15 cellular contexts compared by ENCODE assay signal in genomic region chr14:98137626-98138025, GRCh38.
A peak's percentile ranks its signal among the peaks of the same experiment; 100 is the strongest.
DNase-seq lines count a peak whose midpoint lies in the region; ATAC-seq and TF ChIP-seq lines count a peak whose summit lies in the region.
"Had no signal": no experiment of that assay in that cellular context is flagged by ENCODE, and none has a peak within 500 bp of the region (broad histone marks: within the 10 kb centered on the region; RNA-seq: fewer than 3 reads in every experiment).

No MANE protein-coding gene starts in this region.

- intact Hi-C loops in natural killer cell (cut with micrococcal nuclease) = loop anchor here (1.0 kb wide), 2 partner anchors 1129 to 1278 kb away; no protein-coding TSS in a partner anchor

- H4K8ac ChIP-seq in mesenchymal stem cell (ENCODE audit: low read length) = no peak overlapping the region

- no peaks in the 10 kb centered on the region for H3K27me3 Mint-ChIP-seq in activated naive CD8-positive, alpha-beta T cell treated with anti-CD3 and anti-CD28 coated beads for 36 hours
- peaks cover 0 to 9% of the 10 kb centered on the region in 2 donors for H3K27me3 Mint-ChIP-seq in natural killer cell (ENCODE audit: low read depth in 2 of 2)

- no peak overlapping the region for H4K91ac ChIP-seq in mesenchymal stem cell (ENCODE audit: low read length)

- no peaks in the 10 kb centered on the region for H3K36me3 Mint-ChIP-seq in activated naive CD8-positive, alpha-beta T cell treated with anti-CD3 and anti-CD28 coated beads for 36 hours
- H3K36me3 Mint-ChIP-seq in natural killer cell = no peaks in the 10 kb centered on the region
- H3K36me3 Mint-ChIP-seq: naive B cell had no signal

- H3K23ac ChIP-seq in mesenchymal stem cell (ENCODE audit: low read length in 2 of 2) = no peak overlapping the region

- no peak overlapping the region for H3K9ac ChIP-seq in mesenchymal stem cell (ENCODE audit: low read length)

- no peaks in the 10 kb centered on the region for H3K27me3 ChIP-seq in mesenchymal stem cell (ENCODE audit: control insufficient read depth in 1 of 2, insufficient read depth in 1 of 2, low read length in 2 of 2)
- H3K27me3 ChIP-seq: upper lobe of left lung had no signal

- TF ChIP-seq CTCF in natural killer cell (IDR thresholded peaks at IDR 0.05) = no peak

- no peak overlapping the region for H2AK5ac ChIP-seq in mesenchymal stem cell (ENCODE audit: low read length, severe bottlenecking)

- 0% methylated on average over 1 of the region's 7 CpGs for WGBS in mesenchymal stem cell

- no peak overlapping the region for H3K4me3 ChIP-seq in mesenchymal stem cell (ENCODE audit: insufficient read depth in 1 of 2, low read depth in 1 of 2, low read length in 2 of 2)
- H3K4me3 ChIP-seq: A549, skin epidermis, upper lobe of left lung had no signal

- no peak overlapping the region for H2BK15ac ChIP-seq in mesenchymal stem cell (ENCODE audit: low read depth, poor library complexity, severe bottlenecking)

- H3K4me1 Mint-ChIP-seq in activated naive CD8-positive, alpha-beta T cell treated with anti-CD3 and anti-CD28 coated beads for 36 hours = peaks cover 82% of the 10 kb centered on the region
- H3K4me1 Mint-ChIP-seq in natural killer cell = peaks cover 25 to 34% of the 10 kb centered on the region in 2 donors
- H3K4me1 Mint-ChIP-seq: naive B cell had no signal

- no peak overlapping the region for H2BK12ac ChIP-seq in mesenchymal stem cell (ENCODE audit: low read length in 2 of 2)

- H3K4me1 ChIP-seq in mesenchymal stem cell (ENCODE audit: control insufficient read depth, insufficient read depth, low read depth, low read length) = no peaks in the 10 kb centered on the region
- H3K4me1 ChIP-seq: A549, upper lobe of left lung had no signal

- no peaks in the 10 kb centered on the region for H3K36me3 ChIP-seq in mesenchymal stem cell (ENCODE audit: control insufficient read depth in 1 of 2, insufficient read depth in 2 of 2, low read depth in 1 of 2, low read length in 2 of 2)
- H3K36me3 ChIP-seq: upper lobe of left lung had no signal

- no peaks in the 10 kb centered on the region for H3K9me3 ChIP-seq in mesenchymal stem cell (ENCODE audit: control insufficient read depth, low read length)
- H3K9me3 ChIP-seq: A549, upper lobe of left lung had no signal

- ATAC-seq in natural killer cell (no peak), HG03460 (IDR thresholded peaks at IDR 0.05; ENCODE audit: unreplicated experiment) (no peak)
- ATAC-seq: A549 had no signal

- H3K79me1 ChIP-seq in mesenchymal stem cell (replicated peaks; ENCODE audit: low read length, poor library complexity, severe bottlenecking) = no peaks in the 10 kb centered on the region

- no peak overlapping the region for H3K14ac ChIP-seq in mesenchymal stem cell (ENCODE audit: low read length in 2 of 2)

- DNase-seq in NCI-H2081 (lab: John Stamatoyannopoulos, UW) (peak; percentile 6 to 48), NCI-H2081 treated with DMSO at 0.1 percent for 48 hours (lab: John Stamatoyannopoulos, UW) (no peak), NCI-H1105 treated with DMSO at 0.1 percent for 48 hours (lab: John Stamatoyannopoulos, UW) (peak; percentile 97), natural killer cell (no peak), NCI-H2029 (lab: John Stamatoyannopoulos, UW) (no peak), mesenchymal stem cell (no peak)
- no peak for DNase-seq in activated naive CD8-positive, alpha-beta T cell treated with anti-CD3 and anti-CD28 coated beads for 36 hours
- DNase-seq: HFFc6, IMR-90, naive B cell, RPMI8226, upper lobe of left lung had no signal

- H3K9me3 Mint-ChIP-seq in activated naive CD8-positive, alpha-beta T cell treated with anti-CD3 and anti-CD28 coated beads for 36 hours = no peaks in the 10 kb centered on the region
- H3K9me3 Mint-ChIP-seq in natural killer cell = no peaks in the 10 kb centered on the region

- no peak overlapping the region for H3K27ac ChIP-seq in mesenchymal stem cell (ENCODE audit: low read length, poor library complexity, severe bottlenecking)
- H3K27ac ChIP-seq: A549, upper lobe of left lung had no signal

- H3K4me2 ChIP-seq in mesenchymal stem cell (ENCODE audit: low read length, poor library complexity, severe bottlenecking) = no peak overlapping the region
- H3K4me2 ChIP-seq: A549 had no signal

- no peak overlapping the region for H2BK5ac ChIP-seq in mesenchymal stem cell (ENCODE audit: low read depth, low read length, poor library complexity, severe bottlenecking)

- no peak overlapping the region for H2AFZ ChIP-seq in mesenchymal stem cell (ENCODE audit: low read depth, low read length)

- H3K4ac ChIP-seq in mesenchymal stem cell (ENCODE audit: low read depth in 1 of 2, low read length in 2 of 2) = no peak overlapping the region

- H3K27ac Mint-ChIP-seq in activated naive CD8-positive, alpha-beta T cell treated with anti-CD3 and anti-CD28 coated beads for 36 hours = peak overlapping the region; percentile 98
- no peak overlapping the region for H3K27ac Mint-ChIP-seq in natural killer cell
- H3K27ac Mint-ChIP-seq: HFFc6 had no signal

- H3K4me3 Mint-ChIP-seq in activated naive CD8-positive, alpha-beta T cell treated with anti-CD3 and anti-CD28 coated beads for 36 hours = peak overlapping the region; percentile 85
- peak overlapping the region; percentile 28 for H3K4me3 Mint-ChIP-seq in natural killer cell
- H3K4me3 Mint-ChIP-seq: HFFc6, naive B cell had no signal

- H2BK120ac ChIP-seq in mesenchymal stem cell (ENCODE audit: low read depth, low read length) = no peak overlapping the region

- H3K18ac ChIP-seq in mesenchymal stem cell (ENCODE audit: low read depth in 1 of 2, low read length in 2 of 2) = no peak overlapping the region

Comparison
In these comparisons a context has a peak if more than half of its experiments do, and no peak if none do; other contexts are left out.
1. DNase-seq: peak in NCI-H2081 (2 of 2) and NCI-H1105 treated with DMSO at 0.1 percent for 48 hours (single experiment); none in NCI-H2081 treated with DMSO at 0.1 percent for 48 hours (single experiment), activated naive CD8-positive, alpha-beta T cell treated with anti-CD3 and anti-CD28 coated beads for 36 hours (single experiment), natural killer cell (single experiment), NCI-H2029 (single experiment) and mesenchymal stem cell (single experiment).